In genomic region chr4:171979461-171979860, GRCh38 we compare ENCODE assay signal across 29 cellular contexts.
"Had no signal": no experiment of that assay in that cellular context is flagged by ENCODE, and none has a peak within 500 bp of the region (broad histone marks: within the 10 kb centered on the region; RNA-seq: fewer than 3 reads in every experiment).

No MANE protein-coding gene starts in this region.

- H3K4me3 ChIP-seq: colonic mucosa, esophagus squamous epithelium, gastrocnemius medialis, heart right ventricle, left lung, lower lobe of right lung, mucosa of descending colon had no signal

- H3K9me3 Mint-ChIP-seq: mesothelial cell of epicardium had no signal

- H3K27ac Mint-ChIP-seq: dendritic cell treated with granulocyte-macrophage colony-stimulating factor and Interleukin-4, amounts not matched to agents 40 ng/mL and 50 ng/mL, for 4 days; effector memory CD8-positive, alpha-beta T cell; endodermal cell; immature natural killer cell; memory B cell; mesothelial cell of epicardium; naive B cell; naive thymus-derived CD8-positive, alpha-beta T cell had no signal

- FAIRE-seq: endometrium, keratinocyte had no signal

- H3K4me1 ChIP-seq: colonic mucosa, esophagus squamous epithelium, gastrocnemius medialis, heart right ventricle, left lung, lower lobe of right lung had no signal

- H3K4me1 Mint-ChIP-seq: immature natural killer cell; memory B cell; naive B cell; naive thymus-derived CD8-positive, alpha-beta T cell had no signal

- H3K9me3 ChIP-seq: colonic mucosa, esophagus squamous epithelium, gastrocnemius medialis, heart right ventricle, left lung, lower lobe of right lung, mucosa of descending colon had no signal

- H3K4me3 Mint-ChIP-seq: dendritic cell treated with granulocyte-macrophage colony-stimulating factor and Interleukin-4, amounts not matched to agents 40 ng/mL and 50 ng/mL, for 4 days; effector memory CD8-positive, alpha-beta T cell; endodermal cell; immature natural killer cell; memory B cell; mesothelial cell of epicardium; naive B cell; naive thymus-derived CD8-positive, alpha-beta T cell had no signal

- H3K27me3 Mint-ChIP-seq: dendritic cell treated with granulocyte-macrophage colony-stimulating factor and Interleukin-4, amounts not matched to agents 40 ng/mL and 50 ng/mL, for 4 days; effector memory CD8-positive, alpha-beta T cell; memory B cell; naive B cell; naive thymus-derived CD8-positive, alpha-beta T cell had no signal

- ATAC-seq: effector memory CD8-positive, alpha-beta T cell; esophagus mucosa; gastrocnemius medialis; heart right ventricle; left cardiac atrium; left lung; left ventricle myocardium superior; lower lobe of right lung; mucosa of descending colon; naive thymus-derived CD8-positive, alpha-beta T cell had no signal

- H3K36me3 ChIP-seq: colonic mucosa, esophagus squamous epithelium, gastrocnemius medialis, heart right ventricle, left lung, lower lobe of right lung had no signal

- DNase-seq: colonic mucosa; cortex of kidney; effector CD8-positive, alpha-beta T cell; effector memory CD8-positive, alpha-beta T cell; endodermal cell; erythroblast; esophagus squamous epithelium; foreskin fibroblast; foreskin melanocyte; gastrocnemius medialis; glutamatergic neuron; head of caudate nucleus; heart right ventricle; hippocampal formation; immature natural killer cell; left cardiac atrium; left lung; left ventricle myocardium superior; lower lobe of right lung; mucosa of descending colon; naive B cell; naive thymus-derived CD8-positive, alpha-beta T cell had no signal

- H3K27me3 ChIP-seq: colonic mucosa, esophagus squamous epithelium, gastrocnemius medialis, heart right ventricle, left lung had no signal

- H3K36me3 Mint-ChIP-seq: immature natural killer cell; memory B cell; mesothelial cell of epicardium; naive B cell; naive thymus-derived CD8-positive, alpha-beta T cell had no signal

- H3K27ac ChIP-seq: colonic mucosa, epithelial cell of prostate, esophagus squamous epithelium, gastrocnemius medialis, heart right ventricle, left lung, lower lobe of right lung had no signal
